1 cellular context compared by ENCODE assay signal in the genomic region with DNA sequence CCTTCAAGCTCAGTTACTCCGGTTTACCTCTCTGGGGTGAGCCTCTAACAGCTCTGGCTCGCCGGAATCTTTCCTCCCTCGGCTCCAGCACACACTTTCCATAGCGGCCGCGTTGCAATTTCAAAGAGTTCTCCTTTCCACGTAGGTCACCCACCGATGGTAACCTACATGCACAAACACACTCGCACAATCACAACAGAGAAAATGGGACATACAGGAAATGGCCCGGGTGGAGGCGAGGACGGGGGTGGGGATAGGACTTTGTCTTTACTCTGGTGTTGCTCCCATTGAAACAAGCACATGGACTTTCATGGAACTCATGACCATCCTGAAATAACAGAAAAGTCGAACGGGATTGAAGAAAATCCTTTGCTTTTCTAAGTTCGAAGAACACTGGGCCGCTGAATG.
TF ChIP-seq lines count a peak whose summit lies in the region.

No MANE protein-coding gene starts in this region.

TF ChIP-seq in HepG2, 621 proteins besides CTCF, POLR2A, EP300 and RAD21 (continued from another document):
- TF ChIP-seq, protein P1, sequence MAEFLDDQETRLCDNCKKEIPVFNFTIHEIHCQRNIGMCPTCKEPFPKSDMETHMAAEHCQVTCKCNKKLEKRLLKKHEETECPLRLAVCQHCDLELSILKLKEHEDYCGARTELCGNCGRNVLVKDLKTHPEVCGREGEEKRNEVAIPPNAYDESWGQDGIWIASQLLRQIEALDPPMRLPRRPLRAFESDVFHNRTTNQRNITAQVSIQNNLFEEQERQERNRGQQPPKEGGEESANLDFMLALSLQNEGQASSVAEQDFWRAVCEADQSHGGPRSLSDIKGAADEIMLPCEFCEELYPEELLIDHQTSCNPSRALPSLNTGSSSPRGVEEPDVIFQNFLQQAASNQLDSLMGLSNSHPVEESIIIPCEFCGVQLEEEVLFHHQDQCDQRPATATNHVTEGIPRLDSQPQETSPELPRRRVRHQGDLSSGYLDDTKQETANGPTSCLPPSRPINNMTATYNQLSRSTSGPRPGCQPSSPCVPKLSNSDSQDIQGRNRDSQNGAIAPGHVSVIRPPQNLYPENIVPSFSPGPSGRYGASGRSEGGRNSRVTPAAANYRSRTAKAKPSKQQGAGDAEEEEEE (CRISPR knock-in tag; IDR thresholded peaks at IDR 0.05; ENCODE audit: borderline replicate concordance) = no peak
- TF ChIP-seq HDAC2 (CRISPR knock-in tag; IDR thresholded peaks at IDR 0.05) (no peak; the same call in 1 of the 2 replicates), NKX3-1 (CRISPR knock-in tag; IDR thresholded peaks at IDR 0.05) (no peak), MAZ (IDR thresholded peaks at IDR 0.05; ENCODE audit: borderline replicate concordance, low read depth, low read length) (no peak), MAZ (CRISPR knock-in tag; IDR thresholded peaks at IDR 0.05; ENCODE audit: low read depth) (no peak), IKZF1 (IDR thresholded peaks at IDR 0.05) (no peak), ZNF564 (CRISPR knock-in tag; IDR thresholded peaks at IDR 0.05) (no peak)
- TF ChIP-seq, protein P2, sequence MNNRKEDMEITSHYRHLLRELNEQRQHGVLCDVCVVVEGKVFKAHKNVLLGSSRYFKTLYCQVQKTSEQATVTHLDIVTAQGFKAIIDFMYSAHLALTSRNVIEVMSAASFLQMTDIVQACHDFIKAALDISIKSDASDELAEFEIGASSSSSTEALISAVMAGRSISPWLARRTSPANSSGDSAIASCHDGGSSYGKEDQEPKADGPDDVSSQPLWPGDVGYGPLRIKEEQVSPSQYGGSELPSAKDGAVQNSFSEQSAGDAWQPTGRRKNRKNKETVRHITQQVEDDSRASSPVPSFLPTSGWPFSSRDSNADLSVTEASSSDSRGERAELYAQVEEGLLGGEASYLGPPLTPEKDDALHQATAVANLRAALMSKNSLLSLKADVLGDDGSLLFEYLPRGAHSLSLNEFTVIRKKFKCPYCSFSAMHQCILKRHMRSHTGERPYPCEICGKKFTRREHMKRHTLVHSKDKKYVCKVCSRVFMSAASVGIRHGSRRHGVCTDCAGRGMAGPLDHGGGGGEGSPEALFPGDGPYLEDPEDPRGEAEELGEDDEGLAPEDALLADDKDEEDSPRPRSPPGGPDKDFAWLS (CRISPR knock-in tag; IDR thresholded peaks at IDR 0.05; ENCODE audit: borderline replicate concordance) = no peak
- TF ChIP-seq, protein P3, sequence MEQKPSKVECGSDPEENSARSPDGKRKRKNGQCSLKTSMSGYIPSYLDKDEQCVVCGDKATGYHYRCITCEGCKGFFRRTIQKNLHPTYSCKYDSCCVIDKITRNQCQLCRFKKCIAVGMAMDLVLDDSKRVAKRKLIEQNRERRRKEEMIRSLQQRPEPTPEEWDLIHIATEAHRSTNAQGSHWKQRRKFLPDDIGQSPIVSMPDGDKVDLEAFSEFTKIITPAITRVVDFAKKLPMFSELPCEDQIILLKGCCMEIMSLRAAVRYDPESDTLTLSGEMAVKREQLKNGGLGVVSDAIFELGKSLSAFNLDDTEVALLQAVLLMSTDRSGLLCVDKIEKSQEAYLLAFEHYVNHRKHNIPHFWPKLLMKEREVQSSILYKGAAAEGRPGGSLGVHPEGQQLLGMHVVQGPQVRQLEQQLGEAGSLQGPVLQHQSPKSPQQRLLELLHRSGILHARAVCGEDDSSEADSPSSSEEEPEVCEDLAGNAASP (CRISPR knock-in tag; IDR thresholded peaks at IDR 0.05; ENCODE audit: borderline replicate concordance) = no peak
- TF ChIP-seq, protein P4, sequence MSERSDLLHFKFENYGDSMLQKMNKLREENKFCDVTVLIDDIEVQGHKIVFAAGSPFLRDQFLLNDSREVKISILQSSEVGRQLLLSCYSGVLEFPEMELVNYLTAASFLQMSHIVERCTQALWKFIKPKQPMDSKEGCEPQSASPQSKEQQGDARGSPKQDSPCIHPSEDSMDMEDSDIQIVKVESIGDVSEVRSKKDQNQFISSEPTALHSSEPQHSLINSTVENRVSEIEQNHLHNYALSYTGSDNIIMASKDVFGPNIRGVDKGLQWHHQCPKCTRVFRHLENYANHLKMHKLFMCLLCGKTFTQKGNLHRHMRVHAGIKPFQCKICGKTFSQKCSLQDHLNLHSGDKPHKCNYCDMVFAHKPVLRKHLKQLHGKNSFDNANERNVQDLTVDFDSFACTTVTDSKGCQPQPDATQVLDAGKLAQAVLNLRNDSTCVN (CRISPR knock-in tag; IDR thresholded peaks at IDR 0.05; ENCODE audit: borderline replicate concordance) = 0 out of 2 replicates have a peak, but pooled peaks have one; percentile 23
- TF ChIP-seq, protein P5, sequence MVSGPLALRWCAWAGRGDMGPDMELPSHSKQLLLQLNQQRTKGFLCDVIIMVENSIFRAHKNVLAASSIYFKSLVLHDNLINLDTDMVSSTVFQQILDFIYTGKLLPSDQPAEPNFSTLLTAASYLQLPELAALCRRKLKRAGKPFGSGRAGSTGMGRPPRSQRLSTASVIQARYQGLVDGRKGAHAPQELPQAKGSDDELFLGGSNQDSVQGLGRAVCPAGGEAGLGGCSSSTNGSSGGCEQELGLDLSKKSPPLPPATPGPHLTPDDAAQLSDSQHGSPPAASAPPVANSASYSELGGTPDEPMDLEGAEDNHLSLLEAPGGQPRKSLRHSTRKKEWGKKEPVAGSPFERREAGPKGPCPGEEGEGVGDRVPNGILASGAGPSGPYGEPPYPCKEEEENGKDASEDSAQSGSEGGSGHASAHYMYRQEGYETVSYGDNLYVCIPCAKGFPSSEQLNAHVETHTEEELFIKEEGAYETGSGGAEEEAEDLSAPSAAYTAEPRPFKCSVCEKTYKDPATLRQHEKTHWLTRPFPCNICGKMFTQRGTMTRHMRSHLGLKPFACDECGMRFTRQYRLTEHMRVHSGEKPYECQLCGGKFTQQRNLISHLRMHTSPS (CRISPR knock-in tag; IDR thresholded peaks at IDR 0.05; ENCODE audit: low read depth) = no peak
- TF ChIP-seq, protein P6, sequence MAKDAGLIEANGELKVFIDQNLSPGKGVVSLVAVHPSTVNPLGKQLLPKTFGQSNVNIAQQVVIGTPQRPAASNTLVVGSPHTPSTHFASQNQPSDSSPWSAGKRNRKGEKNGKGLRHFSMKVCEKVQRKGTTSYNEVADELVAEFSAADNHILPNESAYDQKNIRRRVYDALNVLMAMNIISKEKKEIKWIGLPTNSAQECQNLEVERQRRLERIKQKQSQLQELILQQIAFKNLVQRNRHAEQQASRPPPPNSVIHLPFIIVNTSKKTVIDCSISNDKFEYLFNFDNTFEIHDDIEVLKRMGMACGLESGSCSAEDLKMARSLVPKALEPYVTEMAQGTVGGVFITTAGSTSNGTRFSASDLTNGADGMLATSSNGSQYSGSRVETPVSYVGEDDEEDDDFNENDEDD (CRISPR knock-in tag; IDR thresholded peaks at IDR 0.05; ENCODE audit: borderline replicate concordance) = 0 out of 2 replicates have a peak, but pooled peaks have one; percentile 18
